In genomic region chr22:39897841-39898240, GRCh38 we compare ENCODE assay signal across 1 cellular context.
TF ChIP-seq lines count a peak whose summit lies in the region.

No MANE protein-coding gene starts in this region.

TF ChIP-seq in K562, 482 proteins besides CTCF, POLR2A, EP300 and RAD21:
- TF ChIP-seq SAP30 (IDR thresholded peaks at IDR 0.05; ENCODE audit: borderline replicate concordance, insufficient read depth, low read depth, low read length, poor library complexity, severe bottlenecking) (no peak), E2F4 (CRISPR knock-in tag; IDR thresholded peaks at IDR 0.05; ENCODE audit: low read depth) (no peak), ZNF699 (CRISPR knock-in tag; IDR thresholded peaks at IDR 0.05; ENCODE audit: insufficient replicate concordance) (no peak), ZNF239 (CRISPR knock-in tag; IDR thresholded peaks at IDR 0.05) (no peak), MLLT1 (IDR thresholded peaks at IDR 0.05) (no peak), RFX1 (IDR thresholded peaks at IDR 0.05) (peak; percentile 58), ADNP (tag; IDR thresholded peaks at IDR 0.05) (no peak)
